Comparison of ENCODE assay signal across 13 cellular contexts in genomic region chr1:26177182-26177684, GRCh38. TPM values are rescaled to one million over a fixed set of nuclear protein-coding genes. Genes with fewer than 3 reads are reported as not detected.
DNase-seq lines count a peak whose midpoint lies in the region; ATAC-seq, FAIRE-seq and TF ChIP-seq lines count a peak whose summit lies in the region.
"Had no signal": no experiment of that assay in that cellular context is flagged by ENCODE, and none has a peak within 500 bp of the region (broad histone marks: within the 10 kb centered on the region; RNA-seq: fewer than 3 reads in every experiment).

Gene CNKSR1, plus strand, starts transcription at chr1:26177491. Its CDS starts 57 bp downstream, at chr1:26177548.

- no peak within 1 kb of the TSS for H2BK5ac ChIP-seq in mesenchymal stem cell (ENCODE audit: low read depth, low read length, poor library complexity, severe bottlenecking)

- FAIRE-seq in K562 (lab: Jason Lieb, UNC): no peak

- no peak within 1 kb of the TSS for H2BK12ac ChIP-seq in mesenchymal stem cell (ENCODE audit: low read length in 2 of 2)

- POLR2A ChIA-PET in K562 (lab: Yijun Ruan, JAX): interaction anchor here (0.6 to 1.8 kb wide), 5 partner anchors 7 to 70 kb away, joined by 3 to 7 read pairs (median 4); partner anchors contain the start of gene ZNF593

- in situ Hi-C loops in K562 (cut with MboI): no loop called here

- H3K27ac ChIP-seq in CD4-positive, CD25-positive, alpha-beta regulatory T cell (ENCODE audit: insufficient read depth, low read length, poor library complexity, severe bottlenecking): no peak within 1 kb of the TSS
- H3K27ac ChIP-seq in K562 (ENCODE audit: extremely low read depth, low read depth, low read length) (no peak within 1 kb of the TSS), mesenchymal stem cell (ENCODE audit: low read length, poor library complexity, severe bottlenecking) (no peak within 1 kb of the TSS)
- H3K27ac ChIP-seq: HL-60, SJSA1 had no signal

- no peaks in the 10 kb centered on the region for H3K9me3 Mint-ChIP-seq in CD4-positive, CD25-positive, alpha-beta regulatory T cell

- H3K14ac ChIP-seq in mesenchymal stem cell (ENCODE audit: low read length in 2 of 2): no peak within 1 kb of the TSS

- peak within 1 kb of the TSS in 1 of 2 experiments; percentile 50 for H3K23ac ChIP-seq in mesenchymal stem cell (ENCODE audit: low read length in 2 of 2)

- H2BK15ac ChIP-seq in mesenchymal stem cell (ENCODE audit: low read depth, poor library complexity, severe bottlenecking): no peak within 1 kb of the TSS

- H2AK5ac ChIP-seq in mesenchymal stem cell (ENCODE audit: low read length, severe bottlenecking): no peak within 1 kb of the TSS

- CTCF ChIA-PET in K562 (lab: Yijun Ruan, JAX; ENCODE audit: low intra/inter-chr PET ratio): no interaction called here

- WGBS in K562 (ENCODE audit: insufficient coverage, low coverage, missing lambda C conversion rate): 83% methylated on average over 21 of the region's 21 CpGs
- 54% methylated on average over 21 of the region's 21 CpGs for WGBS in mesenchymal stem cell

- TF ChIP-seq EP300 in Ishikawa (IDR thresholded peaks at IDR 0.05; ENCODE audit: borderline replicate concordance) (peak; percentile 39; the same call in 1 of the 2 replicates), K562 (IDR thresholded peaks at IDR 0.05; ENCODE audit: low read length) (no peak)

- no peaks in the 10 kb centered on the region for H3K4me1 ChIP-seq in CD4-positive, CD25-positive, alpha-beta regulatory T cell (ENCODE audit: control insufficient read depth, insufficient read depth, low read length, poor library complexity, severe bottlenecking)
- H3K4me1 ChIP-seq in K562 (replicated peaks in 1 of 2; ENCODE audit: control insufficient read depth in 2 of 2, insufficient read depth in 2 of 2, low read length in 2 of 2): peaks cover 23 to 30% of the 10 kb centered on the region in 2 experiments
- H3K4me1 ChIP-seq in mesenchymal stem cell (ENCODE audit: control insufficient read depth, insufficient read depth, low read depth, low read length): peaks cover 1% of the 10 kb centered on the region
- H3K4me1 ChIP-seq: SJSA1 had no signal

- H3K18ac ChIP-seq in mesenchymal stem cell (ENCODE audit: low read depth in 1 of 2, low read length in 2 of 2): peak within 1 kb of the TSS in 1 of 2 experiments; percentile 50

- no TSS peak for BruUV-seq in K562 (replicated peaks; lab: Mats Ljungman, UMichigan)

- DNase-seq in CD4-positive, CD25-positive, alpha-beta regulatory T cell: peak in 1 of 3 donors; percentile 26
- DNase-seq in K562 (ENCODE audit: extremely low read depth in 1 of 4, low spot score in 3 of 4): no peak
- DNase-seq in mesenchymal stem cell: no peak
- no peak for DNase-seq in SHP77 (lab: John Stamatoyannopoulos, UW)
- no peak for DNase-seq in inferior parietal cortex (ENCODE audit: extremely low spot score)
- DNase-seq: COR-L47; hypothalamus; stimulated activated CD4-positive, alpha-beta T cell treated with anti-CD3 and anti-CD28 coated beads, Interleukin-4, amount 100 ng/mL, for 24 hours had no signal

- peak within 1 kb of the TSS in 3 of 4 donors; percentile 60 to 83 (median 83) for H3K4me3 Mint-ChIP-seq in CD4-positive, CD25-positive, alpha-beta regulatory T cell

- H3K36me3 Mint-ChIP-seq in CD4-positive, CD25-positive, alpha-beta regulatory T cell: no peaks in the 10 kb centered on the region

- no peak within 1 kb of the TSS for H4K91ac ChIP-seq in mesenchymal stem cell (ENCODE audit: low read length)

- no peak within 1 kb of the TSS; the same call in 1 of the 2 replicates for H2AFZ ChIP-seq in K562 (ENCODE audit: low read depth, low read length)
- H2AFZ ChIP-seq in mesenchymal stem cell (ENCODE audit: low read depth, low read length): no peak within 1 kb of the TSS

- H3K79me1 ChIP-seq in mesenchymal stem cell (replicated peaks; ENCODE audit: low read length, poor library complexity, severe bottlenecking): no peaks in the 10 kb centered on the region

- TF ChIP-seq CTCF in K562 (IDR thresholded peaks at IDR 0.05 in 2 of 3, conservative IDR thresholded peaks at IDR 0.05 in 1 of 3; ENCODE audit: insufficient read depth in 2 of 3, low read depth in 1 of 3, low read length in 3 of 3): no peak

- H3K9me3 ChIP-seq in CD4-positive, CD25-positive, alpha-beta regulatory T cell (ENCODE audit: control insufficient read depth in 2 of 2, low read length in 2 of 2): no peaks in the 10 kb centered on the region
- no peaks in the 10 kb centered on the region for H3K9me3 ChIP-seq in K562 (replicated peaks; ENCODE audit: control insufficient read depth, insufficient read depth, low read depth, low read length)
- no peaks in the 10 kb centered on the region for H3K9me3 ChIP-seq in mesenchymal stem cell (ENCODE audit: control insufficient read depth, low read length)
- H3K9me3 ChIP-seq: SJSA1 had no signal

- H3K9me1 ChIP-seq in K562 (ENCODE audit: control insufficient read depth, insufficient read depth, low read length): no peaks in the 10 kb centered on the region

- H3K9ac ChIP-seq in K562 (ENCODE audit: insufficient read depth in 1 of 2, low read depth in 2 of 2, low read length in 2 of 2): peak within 1 kb of the TSS in 1 of 2 experiments; percentile 87; a peak in 2 of 4 replicates
- H3K9ac ChIP-seq in mesenchymal stem cell (ENCODE audit: low read length): no peak within 1 kb of the TSS

- no peak within 1 kb of the TSS for H3K4me3 ChIP-seq in CD4-positive, CD25-positive, alpha-beta regulatory T cell (ENCODE audit: low read depth, low read length)
- H3K4me3 ChIP-seq in K562 (no peak within 1 kb of the TSS), mesenchymal stem cell (ENCODE audit: insufficient read depth in 1 of 2, low read depth in 1 of 2, low read length in 2 of 2) (no peak within 1 kb of the TSS)
- H3K4me3 ChIP-seq: SJSA1 had no signal

- H3K79me2 ChIP-seq in K562 (ENCODE audit: control insufficient read depth, insufficient read depth, low read length): no peaks in the 10 kb centered on the region

- no peak within 1 kb of the TSS for H2BK120ac ChIP-seq in mesenchymal stem cell (ENCODE audit: low read depth, low read length)

- no peaks in the 10 kb centered on the region for H4K20me1 ChIP-seq in K562 (replicated peaks; ENCODE audit: control insufficient read depth, insufficient read depth, low read length)

- no peak for TF ChIP-seq POLR2A in K562 (conservative IDR thresholded peaks at IDR 0.05)

- ATAC-seq in CD4-positive, CD25-positive, alpha-beta regulatory T cell (ENCODE audit: low read depth in 2 of 2): peak in 1 of 2 donors; percentile 44
- ATAC-seq in K562: no peak
- no peak for ATAC-seq in HG02798 (IDR thresholded peaks at IDR 0.05; ENCODE audit: poor library complexity, unreplicated experiment)
- ATAC-seq in SK-N-SH treated with all-trans-retinoic acid at 6 μM for 48 hours: no peak

- TF ChIP-seq RAD21 in Ishikawa (IDR thresholded peaks at IDR 0.05; ENCODE audit: low read depth) (no peak), K562 (CRISPR knock-in tag; conservative IDR thresholded peaks at IDR 0.05 in 1 of 2, IDR thresholded peaks at IDR 0.05 in 1 of 2) (no peak)

- no peaks in the 10 kb centered on the region for H3K27me3 Mint-ChIP-seq in CD4-positive, CD25-positive, alpha-beta regulatory T cell

- intact Hi-C loops in K562 (cut with micrococcal nuclease): loop anchor here (10.0 kb wide), 1 partner anchor 208 kb away; no protein-coding TSS in a partner anchor

- H3K36me3 ChIP-seq in CD4-positive, CD25-positive, alpha-beta regulatory T cell (ENCODE audit: control insufficient read depth, insufficient read depth, low read length): no peaks in the 10 kb centered on the region
- H3K36me3 ChIP-seq in K562 (ENCODE audit: control insufficient read depth, insufficient read depth, low read length) (no peaks in the 10 kb centered on the region; the same call in 2 of the 3 replicates), mesenchymal stem cell (ENCODE audit: control insufficient read depth in 1 of 2, insufficient read depth in 2 of 2, low read depth in 1 of 2, low read length in 2 of 2) (no peaks in the 10 kb centered on the region)
- H3K36me3 ChIP-seq: SJSA1 had no signal

- peak within 1 kb of the TSS in 1 of 3 donors; percentile 63 for H3K27ac Mint-ChIP-seq in CD4-positive, CD25-positive, alpha-beta regulatory T cell

- no peaks in the 10 kb centered on the region for H3K27me3 ChIP-seq in CD4-positive, CD25-positive, alpha-beta regulatory T cell (ENCODE audit: control insufficient read depth, insufficient read depth, low read length)
- no peaks in the 10 kb centered on the region for H3K27me3 ChIP-seq in K562 (ENCODE audit: control insufficient read depth in 2 of 2, insufficient read depth in 2 of 2, low read length in 2 of 2)
- H3K27me3 ChIP-seq in mesenchymal stem cell (ENCODE audit: control insufficient read depth in 1 of 2, insufficient read depth in 1 of 2, low read length in 2 of 2): peaks cover 0 to 6% of the 10 kb centered on the region in 2 experiments
- H3K27me3 ChIP-seq: SJSA1 had no signal

- no peak within 1 kb of the TSS for H3K4ac ChIP-seq in mesenchymal stem cell (ENCODE audit: low read depth in 1 of 2, low read length in 2 of 2)

- no peak within 1 kb of the TSS for H3K4me2 ChIP-seq in K562 (ENCODE audit: insufficient read depth, low read length)
- H3K4me2 ChIP-seq in mesenchymal stem cell (ENCODE audit: low read length, poor library complexity, severe bottlenecking): no peak within 1 kb of the TSS

- H4K8ac ChIP-seq in mesenchymal stem cell (ENCODE audit: low read length): peak within 1 kb of the TSS; percentile 27

- peaks cover 0 to 4% (median 2%) of the 10 kb centered on the region in 4 donors for H3K4me1 Mint-ChIP-seq in CD4-positive, CD25-positive, alpha-beta regulatory T cell

RNA-seq across cellular contexts. Expression of gene CNKSR1, which starts in this region (rescaled TPM):
- 7.0 TPM for total RNA-seq in CD4-positive, CD25-positive, alpha-beta regulatory T cell
- polyA plus RNA-seq in CD4-positive, CD25-positive, alpha-beta regulatory T cell: 1 to 10 TPM in 3 of 4 donors, under 1 TPM in 1; 0.53 to 2.9 (median 2.1) TPM
- total RNA-seq in K562 (2011; cell fraction: chromatin; rRNA removed; ENCODE audit: low replicate concordance): 12.4 and 22.9 TPM in 2 replicates
- 7.5 and 12.7 TPM in 2 replicates for total RNA-seq in K562 (2011; cell fraction: nucleolus; rRNA removed)
- 6.0 and 9.3 TPM in 2 replicates for total RNA-seq in K562 (2011; cell fraction: nucleoplasm; rRNA removed)
- total RNA-seq in K562 (2014; rRNA removed) (1.1 and 2.4 TPM in 2 replicates), K562 (2014; rRNA removed; fragmentation: Illumina TruSeq; extraction: Trizol) (0.73 and 0.80 TPM in 2 replicates), K562 (2015; rRNA removed; fragmentation: Illumina TruSeq; extraction: Trizol) (1.8 and 2.4 TPM in 2 replicates), K562 (2021) (1.6 and 2.0 TPM in 2 replicates)
- polyA plus RNA-seq in K562 (2011; rRNA removed) (0.91 and 0.93 TPM in 2 replicates), K562 (2014; fragmentation: Illumina TruSeq; extraction: Trizol) (2.0 and 2.2 TPM in 2 replicates), K562 (2014; fragmentation: Nextera tagmentation; extraction: Ambion mirVana) (under 1 TPM; 0.03 to 0.10 TPM), K562 (2014; rRNA removed) (2.0 and 2.8 TPM in 2 replicates)
- polyA plus RNA-seq in K562 (2011; cell fraction: cytosol; rRNA removed): 1.3 and 2.6 TPM in 2 replicates
- polyA plus RNA-seq in K562 (2011; cell fraction: nucleus; rRNA removed): 4.0 and 6.5 TPM in 2 replicates
- polyA plus RNA-seq in K562 (2012): 2.1 and 3.1 TPM in 2 replicates
- 0.45 and 0.56 TPM in 2 replicates for polyA minus RNA-seq in K562 (2011; rRNA and poly(A)+ RNA removed)
- polyA minus RNA-seq in K562 (2011; cell fraction: cytosol; rRNA and poly(A)+ RNA removed): 1.2 and 2.7 TPM in 2 replicates
- 0.94 and 1.8 TPM in 2 replicates for polyA minus RNA-seq in K562 (2011; cell fraction: nucleus; rRNA and poly(A)+ RNA removed)
- 0.22 TPM for polyA plus RNA-seq in mesenchymal stem cell (2013, experiment 1 of 2)
- 0.14 TPM for polyA plus RNA-seq in mesenchymal stem cell (2013, experiment 2 of 2)
